Comparison of ENCODE assay signal across 12 cellular contexts in the genomic region with DNA sequence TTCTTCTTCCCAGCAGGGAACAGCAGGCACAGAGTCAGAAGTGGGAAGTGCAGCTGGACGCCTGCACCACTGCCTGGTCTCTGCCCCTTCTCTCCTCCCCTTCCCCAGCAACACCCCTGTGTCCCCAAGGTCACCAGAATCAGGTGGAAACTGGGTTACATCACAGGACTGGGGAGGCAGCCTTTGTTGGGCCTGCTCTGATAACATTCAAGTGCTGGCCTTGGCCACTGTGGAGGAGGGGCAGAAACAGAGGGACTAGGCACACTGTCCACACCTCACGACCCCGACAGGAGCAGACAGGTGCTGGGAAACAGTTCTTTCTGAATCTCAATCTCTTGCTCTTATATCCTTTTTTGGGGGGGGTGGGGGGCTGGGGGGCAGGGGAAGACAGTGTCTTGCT. TPM values are rescaled to one million over a fixed set of nuclear protein-coding genes. Genes with fewer than 3 reads are reported as not detected.
DNase-seq lines count a peak whose midpoint lies in the region; ATAC-seq, FAIRE-seq and TF ChIP-seq lines count a peak whose summit lies in the region.
"Not testable (repeated sequence)": the region's sequence is repeated elsewhere in the genome, so short reads cannot be mapped to it uniquely, and the experiment has no call there.
"Had no signal": no experiment of that assay in that cellular context is flagged by ENCODE, and none has a peak within 500 bp of the region (broad histone marks: within the 10 kb centered on the region; RNA-seq: fewer than 3 reads in every experiment).

No MANE protein-coding gene starts in this region.

- H3K27ac ChIP-seq in RWPE2 (ENCODE audit: poor library complexity, severe bottlenecking); K562 (ENCODE audit: extremely low read depth, low read depth, low read length); HepG2 (ENCODE audit: extremely low read length, insufficient read depth, low read length); pancreas; spleen: not testable (repeated sequence)

- TF ChIP-seq CTCF in RWPE2 (IDR thresholded peaks at IDR 0.05; ENCODE audit: poor library complexity, severe bottlenecking); K562 (IDR thresholded peaks at IDR 0.05 in 2 of 3, conservative IDR thresholded peaks at IDR 0.05 in 1 of 3; ENCODE audit: insufficient read depth in 2 of 3, low read depth in 1 of 3, low read length in 3 of 3); HepG2 (CRISPR knock-in tag; IDR thresholded peaks at IDR 0.05); pancreas (IDR thresholded peaks at IDR 0.05); spleen (IDR thresholded peaks at IDR 0.05 in 8 of 11, conservative IDR thresholded peaks at IDR 0.05 in 3 of 11): not testable (repeated sequence)

- 12% methylated on average over 2 of the region's 3 CpGs for WGBS in K562 (ENCODE audit: insufficient coverage, low coverage, missing lambda C conversion rate)
- WGBS in HepG2 (ENCODE audit: low lambda C conversion rate): 0% methylated on average over 2 of the region's 3 CpGs
- WGBS in pancreas, 2 donors: 16 to 19% methylated on average over 2 of the region's 3 CpGs
- 63 to 100% (median 77%) methylated on average over 2 of the region's 3 CpGs for WGBS in spleen, 5 donors

- not testable (repeated sequence) for H3K9me3 Mint-ChIP-seq in activated CD8-positive, alpha-beta memory T cell treated with anti-CD3 and anti-CD28 coated beads, Interleukin-2, amount 10 ng/mL, durations not matched to agents 7 days and 5 days (ENCODE audit: low read depth)

- not testable (repeated sequence) for H3K9ac ChIP-seq in K562 (ENCODE audit: insufficient read depth in 1 of 2, low read depth in 2 of 2, low read length in 2 of 2); HepG2 (ENCODE audit: insufficient read depth, low read depth, low read length)

- intact Hi-C loops in K562 (cut with micrococcal nuclease); left ventricle myocardium superior (cut with micrococcal nuclease); HepG2 (cut with micrococcal nuclease; ENCODE audit: unreplicated experiment); pancreas (cut with DNase I); spleen (cut with DNase I; ENCODE audit: low total_unique reads): not testable (repeated sequence)

- not testable (repeated sequence) for H3K36me3 Mint-ChIP-seq in activated CD8-positive, alpha-beta memory T cell treated with anti-CD3 and anti-CD28 coated beads, Interleukin-2, amount 10 ng/mL, durations not matched to agents 7 days and 5 days

- POLR2A ChIA-PET in K562 (lab: Yijun Ruan, JAX); HepG2 (lab: Yijun Ruan, JAX): not testable (repeated sequence)

- not testable (repeated sequence) for H2AFZ ChIP-seq in K562 (ENCODE audit: low read depth, low read length); HepG2 (ENCODE audit: low read length)

- H3K4me1 ChIP-seq in RWPE2 (ENCODE audit: insufficient read depth, poor library complexity, severe bottlenecking); K562 (replicated peaks in 1 of 2; ENCODE audit: control insufficient read depth in 2 of 2, insufficient read depth in 2 of 2, low read length in 2 of 2); HepG2 (ENCODE audit: insufficient read depth, low read length); pancreas; spleen: not testable (repeated sequence)

- H3K27me3 Mint-ChIP-seq in activated CD8-positive, alpha-beta memory T cell treated with anti-CD3 and anti-CD28 coated beads, Interleukin-2, amount 10 ng/mL, durations not matched to agents 7 days and 5 days: not testable (repeated sequence)

- CTCF ChIA-PET in activated CD8-positive, alpha-beta memory T cell treated with anti-CD3 and anti-CD28 coated beads, Interleukin-2, amount 10 ng/mL, durations not matched to agents 7 days and 5 days (lab: Charles Lee); K562 (lab: Yijun Ruan, JAX; ENCODE audit: low intra/inter-chr PET ratio); HepG2 (lab: Yijun Ruan, JAX; ENCODE audit: low intra/inter-chr PET ratio, low total read pairs): not testable (repeated sequence)

- H3K27ac Mint-ChIP-seq in activated CD8-positive, alpha-beta memory T cell treated with anti-CD3 and anti-CD28 coated beads, Interleukin-2, amount 10 ng/mL, durations not matched to agents 7 days and 5 days: not testable (repeated sequence)

- H3K79me2 ChIP-seq in K562 (ENCODE audit: control insufficient read depth, insufficient read depth, low read length); HepG2 (ENCODE audit: insufficient read depth, low read length): not testable (repeated sequence)

- DNase-seq in RWPE2 (ENCODE audit: low spot score) (peak; percentile 44), K562 (ENCODE audit: extremely low read depth in 1 of 4, low spot score in 3 of 4) (peak in 1 of 4 experiments; percentile 7), HepG2 (ENCODE audit: low spot score) (peak; percentile 70), pancreas (peak; percentile 26 to 71 (median 46)), spleen (peak; percentile 37)
- peak; percentile 37 for DNase-seq in activated CD8-positive, alpha-beta memory T cell treated with anti-CD3 and anti-CD28 coated beads, Interleukin-2, amount 10 ng/mL, durations not matched to agents 7 days and 5 days
- DNase-seq in left ventricle myocardium superior: not testable (repeated sequence)

- in situ Hi-C loops in K562 (cut with MboI); HepG2 (cut with HindIII; ENCODE audit: extremely low pct_ligation_motif_present, low pct_unique_long_range_greater_than_20kb): not testable (repeated sequence)

- H4K20me1 ChIP-seq in K562 (replicated peaks; ENCODE audit: control insufficient read depth, insufficient read depth, low read length); HepG2 (ENCODE audit: insufficient read depth, low read length): not testable (repeated sequence)

- H3K4me2 ChIP-seq in K562 (ENCODE audit: insufficient read depth, low read length); HepG2 (ENCODE audit: low read depth, low read length): not testable (repeated sequence)

- not testable (repeated sequence) for H3K4me3 Mint-ChIP-seq in activated CD8-positive, alpha-beta memory T cell treated with anti-CD3 and anti-CD28 coated beads, Interleukin-2, amount 10 ng/mL, durations not matched to agents 7 days and 5 days

- H3K36me3 ChIP-seq in RWPE2 (ENCODE audit: low read depth); K562 (ENCODE audit: control insufficient read depth, insufficient read depth, low read length); HepG2 (replicated peaks in 1 of 2; ENCODE audit: control insufficient read depth in 1 of 2, insufficient read depth in 2 of 2, low read length in 2 of 2); pancreas; spleen: not testable (repeated sequence)

- FAIRE-seq in K562 (lab: Jason Lieb, UNC); pancreas (lab: Jason Lieb, UNC): not testable (repeated sequence)
- peak; percentile 94 for FAIRE-seq in HepG2 (lab: Jason Lieb, UNC)

- H3K27me3 ChIP-seq in RWPE2 (ENCODE audit: insufficient read depth, poor library complexity, severe bottlenecking); K562 (ENCODE audit: control insufficient read depth in 2 of 2, insufficient read depth in 2 of 2, low read length in 2 of 2); HepG2 (ENCODE audit: control insufficient read depth in 1 of 2, insufficient read depth in 2 of 2, low read length in 2 of 2); pancreas; spleen (replicated peaks in 1 of 7): not testable (repeated sequence)

- not testable (repeated sequence) for H3K9me1 ChIP-seq in K562 (ENCODE audit: control insufficient read depth, insufficient read depth, low read length)

- BruUV-seq in K562 (replicated peaks; lab: Mats Ljungman, UMichigan); HepG2 (replicated peaks; lab: Mats Ljungman, UMichigan): not testable (repeated sequence)

- not testable (repeated sequence) for H3K9me3 ChIP-seq in RWPE2 (ENCODE audit: severe bottlenecking); K562 (replicated peaks; ENCODE audit: control insufficient read depth, insufficient read depth, low read depth, low read length); HepG2 (ENCODE audit: low read length); pancreas; spleen

- H3K4me1 Mint-ChIP-seq in activated CD8-positive, alpha-beta memory T cell treated with anti-CD3 and anti-CD28 coated beads, Interleukin-2, amount 10 ng/mL, durations not matched to agents 7 days and 5 days: not testable (repeated sequence)

- TF ChIP-seq RAD21 in K562 (CRISPR knock-in tag; conservative IDR thresholded peaks at IDR 0.05 in 1 of 2, IDR thresholded peaks at IDR 0.05 in 1 of 2); HepG2 (CRISPR knock-in tag; IDR thresholded peaks at IDR 0.05): not testable (repeated sequence)

- not testable (repeated sequence) for ATAC-seq in RWPE2 (ENCODE audit: low read depth); activated CD8-positive, alpha-beta memory T cell treated with anti-CD3 and anti-CD28 coated beads, Interleukin-2, amount 10 ng/mL, durations not matched to agents 7 days and 5 days
- peak; percentile 67 for ATAC-seq in K562
- ATAC-seq in left ventricle myocardium superior: peak; percentile 24
- peak; percentile 87 for ATAC-seq in HepG2
- ATAC-seq in pancreas: peak; percentile 77 to 91 (median 84)

- TF ChIP-seq EP300 in K562 (IDR thresholded peaks at IDR 0.05; ENCODE audit: low read length); HepG2 (IDR thresholded peaks at IDR 0.05; ENCODE audit: low read depth in 2 of 2, low read length in 2 of 2); HepG2 (CRISPR knock-in tag; IDR thresholded peaks at IDR 0.05; ENCODE audit: borderline replicate concordance): not testable (repeated sequence)

- not testable (repeated sequence) for H3K4me3 ChIP-seq in RWPE2 (ENCODE audit: severe bottlenecking); K562; HepG2 (replicated peaks in 1 of 3; ENCODE audit: insufficient read depth in 1 of 3, low read depth in 2 of 3, low read length in 3 of 3); pancreas; spleen

- TF ChIP-seq POLR2A in K562 (conservative IDR thresholded peaks at IDR 0.05); HepG2 (IDR thresholded peaks at IDR 0.05; ENCODE audit: insufficient read depth in 1 of 2, low read depth in 2 of 2, low read length in 2 of 2); spleen (IDR thresholded peaks at IDR 0.05): not testable (repeated sequence)

RNA-seq across cellular contexts. Expression of a gene that starts 2.4 kb away (rescaled TPM):
- 1 to 10 TPM in 1 of 2 experiments, under 1 TPM in 1; 0.94 to 1.8 TPM for total RNA-seq in activated CD8-positive, alpha-beta memory T cell treated with anti-CD3 and anti-CD28 coated beads, Interleukin-2, amount 10 ng/mL, durations not matched to agents 7 days and 5 days
- total RNA-seq in K562 (2011; cell fraction: chromatin; rRNA removed; ENCODE audit: low replicate concordance): not detected in 2 replicates
- not detected in 2 replicates for total RNA-seq in K562 (2011; cell fraction: nucleolus; rRNA removed)
- not detected in 2 replicates for total RNA-seq in K562 (2011; cell fraction: nucleoplasm; rRNA removed)
- total RNA-seq in K562 (2014; rRNA removed) (not detected in 2 replicates), K562 (2014; rRNA removed; fragmentation: Illumina TruSeq; extraction: Trizol) (not detected in 2 replicates), K562 (2015; rRNA removed; fragmentation: Illumina TruSeq; extraction: Trizol) (not detected in 2 replicates), K562 (2021) (not detected in 2 replicates), left ventricle myocardium superior (0.35 TPM), HepG2 (2016; rRNA removed; fragmentation: Illumina TruSeq; extraction: Trizol) (0.88 and 1.4 TPM in 2 replicates), pancreas (1 to 10 TPM in 3 of 6 donors, under 1 TPM in 3; 0.15 to 1.4 (median 0.99) TPM), spleen (1 to 10 TPM in 3 of 7 donors, under 1 TPM in 1, not detected in 3; 0.23 to 1.4 (median 1.2) TPM)
- polyA plus RNA-seq in K562 (2011; rRNA removed) (not detected in 2 replicates), K562 (2014; fragmentation: Illumina TruSeq; extraction: Trizol) (not detected in 2 replicates), K562 (2014; fragmentation: Nextera tagmentation; extraction: Ambion mirVana) (not detected), K562 (2014; rRNA removed) (not detected in 2 replicates), HepG2 (2011; rRNA removed) (0.51 and 0.61 TPM in 2 replicates), pancreas (1 to 10 TPM; 1.7 to 1.9 TPM), spleen (1 to 10 TPM in 1 of 3 donors, under 1 TPM in 2; 0.64 to 1.9 (median 0.74) TPM)
- not detected in 2 replicates for polyA plus RNA-seq in K562 (2011; cell fraction: cytosol; rRNA removed)
- polyA plus RNA-seq in K562 (2011; cell fraction: nucleus; rRNA removed): 0.18 TPM in 1 of 2 replicates, not detected in the other
- 0.58 TPM in 1 of 2 replicates, not detected in the other for polyA plus RNA-seq in K562 (2012)
- not detected in 2 replicates for polyA minus RNA-seq in K562 (2011; rRNA and poly(A)+ RNA removed)
- polyA minus RNA-seq in K562 (2011; cell fraction: cytosol; rRNA and poly(A)+ RNA removed): not detected in 2 replicates
- not detected in 2 replicates for polyA minus RNA-seq in K562 (2011; cell fraction: nucleus; rRNA and poly(A)+ RNA removed)
- total RNA-seq in HepG2 (2016; cell fraction: cytosol; rRNA removed; fragmentation: Illumina TruSeq; extraction: Trizol; ENCODE audit: low read depth): 0.71 TPM in 1 of 2 replicates, not detected in the other
- 0.94 and 2.2 TPM in 2 replicates for total RNA-seq in HepG2 (2016; cell fraction: insoluble cytoplasmic fraction; rRNA removed; fragmentation: Illumina TruSeq; extraction: Trizol)
- total RNA-seq in HepG2 (2016; cell fraction: membrane; rRNA removed; fragmentation: Illumina TruSeq; extraction: Trizol): 0.37 and 0.72 TPM in 2 replicates
- total RNA-seq in HepG2 (2016; cell fraction: nucleus; rRNA removed; fragmentation: Illumina TruSeq; extraction: Trizol): 1.4 and 1.5 TPM in 2 replicates
- polyA plus RNA-seq in HepG2 (2011; cell fraction: cytosol; rRNA removed): 0.18 and 0.48 TPM in 2 replicates
- polyA plus RNA-seq in HepG2 (2011; cell fraction: nucleus; rRNA removed): 8.5 and 14.9 TPM in 2 replicates
- polyA plus RNA-seq in HepG2 (2012): 0.90 and 1.1 TPM in 2 replicates
- polyA plus RNA-seq in HepG2 (2016; cell fraction: cytosol; fragmentation: Illumina TruSeq; extraction: Trizol; ENCODE audit: low read depth): 0.32 TPM in 1 of 2 replicates, not detected in the other
- 1.3 and 2.3 TPM in 2 replicates for polyA plus RNA-seq in HepG2 (2016; cell fraction: insoluble cytoplasmic fraction; fragmentation: Illumina TruSeq; extraction: Trizol; ENCODE audit: low read depth)
- 0.42 and 1.2 TPM in 2 replicates for polyA plus RNA-seq in HepG2 (2016; cell fraction: membrane; fragmentation: Illumina TruSeq; extraction: Trizol; ENCODE audit: low read depth)
- 2.9 and 3.1 TPM in 2 replicates for polyA plus RNA-seq in HepG2 (2016; cell fraction: nucleus; fragmentation: Illumina TruSeq; extraction: Trizol; ENCODE audit: insufficient read depth, low read depth)
- polyA minus RNA-seq in HepG2 (2011; rRNA and poly(A)+ RNA removed; ENCODE audit: low replicate concordance): 0.14 and 1.6 TPM in 2 replicates
- not detected in 2 replicates for polyA minus RNA-seq in HepG2 (2011; cell fraction: cytosol; rRNA and poly(A)+ RNA removed)
- polyA minus RNA-seq in HepG2 (2011; cell fraction: nucleus; rRNA and poly(A)+ RNA removed): 0.77 TPM in 1 of 2 replicates, not detected in the other
- total RNA-seq: A172, HT1080, LHCN-M2 had no signal
- polyA plus RNA-seq: AG04450; CD4-positive, CD25-positive, alpha-beta regulatory T cell had no signal

RNA-seq across cellular contexts. Expression of a gene that starts 42.0 kb away (rescaled TPM):
- total RNA-seq in activated CD8-positive, alpha-beta memory T cell treated with anti-CD3 and anti-CD28 coated beads, Interleukin-2, amount 10 ng/mL, durations not matched to agents 7 days and 5 days: 10 to 100 TPM; 60.2 to 67.1 TPM
- 70.8 and 99.4 TPM in 2 replicates for total RNA-seq in K562 (2011; cell fraction: chromatin; rRNA removed; ENCODE audit: low replicate concordance)
- 62.4 and 63.6 TPM in 2 replicates for total RNA-seq in K562 (2011; cell fraction: nucleolus; rRNA removed)
- 76.9 and 115 TPM in 2 replicates for total RNA-seq in K562 (2011; cell fraction: nucleoplasm; rRNA removed)
- total RNA-seq in K562 (2014; rRNA removed): 10.8 and 17.5 TPM in 2 replicates
- total RNA-seq in K562 (2014; rRNA removed; fragmentation: Illumina TruSeq; extraction: Trizol): 14.5 and 14.6 TPM in 2 replicates
- total RNA-seq in K562 (2015; rRNA removed; fragmentation: Illumina TruSeq; extraction: Trizol): 12.5 and 16.0 TPM in 2 replicates
- total RNA-seq in K562 (2021): 99.6 and 112 TPM in 2 replicates
- 8.7 and 10.2 TPM in 2 replicates for polyA plus RNA-seq in K562 (2011; rRNA removed)
- 10.1 and 14.9 TPM in 2 replicates for polyA plus RNA-seq in K562 (2011; cell fraction: cytosol; rRNA removed)
- 25.1 and 42.7 TPM in 2 replicates for polyA plus RNA-seq in K562 (2011; cell fraction: nucleus; rRNA removed)
- 63.1 and 66.9 TPM in 2 replicates for polyA plus RNA-seq in K562 (2012)
- 87.0 and 95.4 TPM in 2 replicates for polyA plus RNA-seq in K562 (2014; fragmentation: Illumina TruSeq; extraction: Trizol)
- polyA plus RNA-seq in K562 (2014; fragmentation: Nextera tagmentation; extraction: Ambion mirVana): 1 to 10 TPM; 3.6 to 3.8 TPM
- polyA plus RNA-seq in K562 (2014; rRNA removed): 32.9 and 38.7 TPM in 2 replicates
- 14.0 and 17.1 TPM in 2 replicates for polyA minus RNA-seq in K562 (2011; rRNA and poly(A)+ RNA removed)
- 33.3 and 39.8 TPM in 2 replicates for polyA minus RNA-seq in K562 (2011; cell fraction: cytosol; rRNA and poly(A)+ RNA removed)
- polyA minus RNA-seq in K562 (2011; cell fraction: nucleus; rRNA and poly(A)+ RNA removed): 13.3 and 15.6 TPM in 2 replicates
- total RNA-seq in left ventricle myocardium superior: 16.9 TPM
- 8.4 and 12.7 TPM in 2 replicates for total RNA-seq in HepG2 (2016; rRNA removed; fragmentation: Illumina TruSeq; extraction: Trizol)
- total RNA-seq in HepG2 (2016; cell fraction: cytosol; rRNA removed; fragmentation: Illumina TruSeq; extraction: Trizol; ENCODE audit: low read depth): 7.3 and 8.9 TPM in 2 replicates
- total RNA-seq in HepG2 (2016; cell fraction: insoluble cytoplasmic fraction; rRNA removed; fragmentation: Illumina TruSeq; extraction: Trizol): 8.1 and 12.1 TPM in 2 replicates
- 9.6 and 11.2 TPM in 2 replicates for total RNA-seq in HepG2 (2016; cell fraction: membrane; rRNA removed; fragmentation: Illumina TruSeq; extraction: Trizol)
- 15.4 and 17.1 TPM in 2 replicates for total RNA-seq in HepG2 (2016; cell fraction: nucleus; rRNA removed; fragmentation: Illumina TruSeq; extraction: Trizol)
- 9.2 and 10.3 TPM in 2 replicates for polyA plus RNA-seq in HepG2 (2011; rRNA removed)
- 6.9 and 7.8 TPM in 2 replicates for polyA plus RNA-seq in HepG2 (2011; cell fraction: cytosol; rRNA removed)
- polyA plus RNA-seq in HepG2 (2011; cell fraction: nucleus; rRNA removed): 26.7 and 30.4 TPM in 2 replicates
- 24.9 and 31.2 TPM in 2 replicates for polyA plus RNA-seq in HepG2 (2012)
- 2.0 and 2.4 TPM in 2 replicates for polyA plus RNA-seq in HepG2 (2016; cell fraction: cytosol; fragmentation: Illumina TruSeq; extraction: Trizol; ENCODE audit: low read depth)
- polyA plus RNA-seq in HepG2 (2016; cell fraction: insoluble cytoplasmic fraction; fragmentation: Illumina TruSeq; extraction: Trizol; ENCODE audit: low read depth): 28.5 and 38.3 TPM in 2 replicates
- polyA plus RNA-seq in HepG2 (2016; cell fraction: membrane; fragmentation: Illumina TruSeq; extraction: Trizol; ENCODE audit: low read depth): 10.4 and 10.5 TPM in 2 replicates
- polyA plus RNA-seq in HepG2 (2016; cell fraction: nucleus; fragmentation: Illumina TruSeq; extraction: Trizol; ENCODE audit: insufficient read depth, low read depth): 58.9 and 64.1 TPM in 2 replicates
- polyA minus RNA-seq in HepG2 (2011; rRNA and poly(A)+ RNA removed; ENCODE audit: low replicate concordance): 14.3 and 15.0 TPM in 2 replicates
- polyA minus RNA-seq in HepG2 (2011; cell fraction: cytosol; rRNA and poly(A)+ RNA removed): 13.8 and 14.0 TPM in 2 replicates
- 13.9 and 14.9 TPM in 2 replicates for polyA minus RNA-seq in HepG2 (2011; cell fraction: nucleus; rRNA and poly(A)+ RNA removed)
- 10 to 100 TPM; 11.9 to 19.0 (median 17.1) TPM for total RNA-seq in pancreas
- 10 to 100 TPM; 14.8 to 16.0 TPM for polyA plus RNA-seq in pancreas
- total RNA-seq in spleen: 10 to 100 TPM; 32.5 to 47.4 (median 40.1) TPM
- 10 to 100 TPM in 2 of 3 donors, 1 to 10 TPM in 1; 8.6 to 16.5 (median 10.2) TPM for polyA plus RNA-seq in spleen
